In genomic region chr2:150669492-150669891, GRCh38 we compare ENCODE assay signal across 28 cellular contexts.
"Had no signal": no experiment of that assay in that cellular context is flagged by ENCODE, and none has a peak within 500 bp of the region (broad histone marks: within the 10 kb centered on the region; RNA-seq: fewer than 3 reads in every experiment).

No MANE protein-coding gene starts in this region.

- H3K9me3 ChIP-seq: stomach, suprapubic skin, testis, thoracic aorta, thyroid gland, tibial artery, tibial nerve, upper lobe of left lung, upper lobe of right lung, uterus, vagina had no signal

- H3K36me3 Mint-ChIP-seq: stimulated activated memory B cell treated with anti-CD40 and anti-IgM and Interleukin-4, amounts not matched to agents 10 μg/mL and 1 μg/mL and 100 μg/mL, for 72 hours; stimulated activated naive B cell treated with anti-CD40 and anti-IgM and Interleukin-4, amounts not matched to agents 10 μg/mL and 1 μg/mL and 100 μg/mL, for 72 hours had no signal

- H3K36me3 ChIP-seq: stomach, suprapubic skin, thoracic aorta, thyroid gland, tibial artery, tibial nerve, transverse colon, upper lobe of left lung, upper lobe of right lung, uterus, vagina had no signal

- ATAC-seq: stimulated activated memory B cell treated with anti-CD40 and anti-IgM and Interleukin-4, amounts not matched to agents 10 μg/mL and 1 μg/mL and 100 μg/mL, for 72 hours; stimulated activated naive B cell treated with anti-CD40 and anti-IgM and Interleukin-4, amounts not matched to agents 10 μg/mL and 1 μg/mL and 100 μg/mL, for 72 hours; stimulated activated naive CD8-positive, alpha-beta T cell treated with anti-CD3 and anti-CD28 coated beads, Interleukin-15, amount 100 ng/mL, for 72 hours; stimulated activated naive CD8-positive, alpha-beta T cell treated with anti-CD3 and anti-CD28 coated beads, Interleukin-15, Interleukin-2, amounts not matched to agents 100 U/mL and 50 U/mL, for 24 hours; upper lobe of right lung had no signal

- H3K27ac Mint-ChIP-seq: stimulated activated memory B cell treated with anti-CD40 and anti-IgM and Interleukin-4, amounts not matched to agents 10 μg/mL and 1 μg/mL and 100 μg/mL, for 72 hours; stimulated activated naive B cell treated with anti-CD40 and anti-IgM and Interleukin-4, amounts not matched to agents 10 μg/mL and 1 μg/mL and 100 μg/mL, for 72 hours; stimulated activated naive CD8-positive, alpha-beta T cell treated with anti-CD3 and anti-CD28 coated beads, Interleukin-15, amount 100 ng/mL, for 72 hours; stimulated activated naive CD8-positive, alpha-beta T cell treated with anti-CD3 and anti-CD28 coated beads, Interleukin-15, Interleukin-2, amounts not matched to agents 100 ng/mL and 50 ng/mL, for 24 hours; type B pancreatic cell had no signal

- H3K4me3 ChIP-seq: stomach, suprapubic skin, testis, thoracic aorta, thyroid gland, tibial artery, tibial nerve, transverse colon, upper lobe of left lung, upper lobe of right lung, uterus, vagina had no signal

- H3K27ac ChIP-seq: stomach, suprapubic skin, testis, thoracic aorta, thyroid gland, tibial artery, tibial nerve, transverse colon, upper lobe of left lung, upper lobe of right lung, uterus, vagina had no signal

- DNase-seq: stimulated activated CD4-positive, alpha-beta T cell treated with anti-CD3 and anti-CD28 coated beads, Interleukin-2, amount 100 ng/mL, for 48 hours; stimulated activated CD4-positive, alpha-beta T cell treated with anti-CD3 and anti-CD28 coated beads, Interleukin-4, amount 100 ng/mL, for 1 hour; stimulated activated CD4-positive, alpha-beta T cell treated with anti-CD3 and anti-CD28 coated beads, Interleukin-4, amount 100 ng/mL, for 24 hours; stimulated activated CD4-positive, alpha-beta T cell treated with anti-CD3 and anti-CD28 coated beads, Interleukin-4, amount 100 ng/mL, for 4 hours; stimulated activated CD8-positive, alpha-beta memory T cell treated with anti-CD3 and anti-CD28 coated beads, Interleukin-4, amount 100 ng/mL, for 48 hours; stimulated activated naive B cell treated with anti-CD40 and anti-IgM and Interleukin-4, amounts not matched to agents 10 μg/mL and 1 μg/mL and 100 μg/mL, for 72 hours; stimulated activated naive CD4-positive, alpha-beta T cell; stimulated activated naive CD4-positive, alpha-beta T cell treated with Interleukin-2 at 50 U/mL for 16 hours; stimulated activated naive CD8-positive, alpha-beta T cell treated with anti-CD3 and anti-CD28 coated beads, Interleukin-15, amount 100 ng/mL, for 72 hours; stimulated activated naive CD8-positive, alpha-beta T cell treated with anti-CD3 and anti-CD28 coated beads, Interleukin-15, Interleukin-2, amounts not matched to agents 100 U/mL and 50 U/mL, for 24 hours; stomach; substantia nigra; testis; thyroid gland; tibial artery; transverse colon; trophoblast cell; upper lobe of left lung; upper lobe of right lung; uterus had no signal

- H3K4me1 ChIP-seq: stomach, suprapubic skin, testis, thyroid gland, tibial artery, tibial nerve, transverse colon, upper lobe of left lung, upper lobe of right lung, uterus, vagina had no signal

- H3K4me3 Mint-ChIP-seq: stimulated activated memory B cell treated with anti-CD40 and anti-IgM and Interleukin-4, amounts not matched to agents 10 μg/mL and 1 μg/mL and 100 μg/mL, for 72 hours; stimulated activated naive B cell treated with anti-CD40 and anti-IgM and Interleukin-4, amounts not matched to agents 10 μg/mL and 1 μg/mL and 100 μg/mL, for 72 hours; stimulated activated naive CD8-positive, alpha-beta T cell treated with anti-CD3 and anti-CD28 coated beads, Interleukin-15, amount 100 ng/mL, for 72 hours; stimulated activated naive CD8-positive, alpha-beta T cell treated with anti-CD3 and anti-CD28 coated beads, Interleukin-15, Interleukin-2, amounts not matched to agents 100 ng/mL and 50 ng/mL, for 24 hours; type B pancreatic cell had no signal

- H3K27me3 ChIP-seq: stomach, suprapubic skin, testis, thyroid gland, tibial artery, tibial nerve, transverse colon, upper lobe of left lung, upper lobe of right lung, uterus, vagina had no signal

- H3K4me1 Mint-ChIP-seq: stimulated activated memory B cell treated with anti-CD40 and anti-IgM and Interleukin-4, amounts not matched to agents 10 μg/mL and 1 μg/mL and 100 μg/mL, for 72 hours; stimulated activated naive B cell treated with anti-CD40 and anti-IgM and Interleukin-4, amounts not matched to agents 10 μg/mL and 1 μg/mL and 100 μg/mL, for 72 hours; stimulated activated naive CD8-positive, alpha-beta T cell treated with anti-CD3 and anti-CD28 coated beads, Interleukin-15, amount 100 ng/mL, for 72 hours had no signal

- FAIRE-seq: urothelium cell line had no signal
